ENCODE assay signal across 22 cellular contexts in genomic region chr1:182643699-182644098, GRCh38. TPM values are rescaled to one million over a fixed set of nuclear protein-coding genes. Genes with fewer than 3 reads are reported as not detected.
DNase-seq lines count a peak whose midpoint lies in the region; ATAC-seq, FAIRE-seq and TF ChIP-seq lines count a peak whose summit lies in the region.
"Had no signal": no experiment of that assay in that cellular context is flagged by ENCODE, and none has a peak within 500 bp of the region (broad histone marks: within the 10 kb centered on the region; RNA-seq: fewer than 3 reads in every experiment).

No MANE protein-coding gene starts in this region.

- no peak overlapping the region for H2BK12ac ChIP-seq in H1 (ENCODE audit: low read depth, low read length)

- H2BK15ac ChIP-seq in H1 (ENCODE audit: low read length): no peak overlapping the region

- H2BK20ac ChIP-seq in H1 (ENCODE audit: low read length): no peak overlapping the region

- no peaks in the 10 kb centered on the region for H3K36me3 ChIP-seq in MM.1S (replicated peaks; ENCODE audit: insufficient read depth, low read length)
- H3K36me3 ChIP-seq in H1 (ENCODE audit: control insufficient read depth in 2 of 4, insufficient read depth in 4 of 4, low read length in 3 of 4): no peaks in the 10 kb centered on the region

- no peak overlapping the region for H3K56ac ChIP-seq in H1 (replicated peaks; ENCODE audit: insufficient read length, low read depth, low read length)

- H3K9ac ChIP-seq in MM.1S (ENCODE audit: low read length): no peak overlapping the region
- no peak overlapping the region for H3K9ac ChIP-seq in H1 (replicated peaks in 1 of 4; ENCODE audit: extremely low read depth in 1 of 4, low read depth in 3 of 4, low read length in 3 of 4)

- peaks cover 16% of the 10 kb centered on the region for H3K27me3 Mint-ChIP-seq in activated naive CD8-positive, alpha-beta T cell treated with anti-CD3 and anti-CD28 coated beads, Interleukin-2, amount 10 ng/mL, durations not matched to agents 7 days and 5 days
- H3K27me3 Mint-ChIP-seq in activated naive CD8-positive, alpha-beta T cell treated with anti-CD3 and anti-CD28 coated beads for 36 hours: peaks cover 10% of the 10 kb centered on the region
- H3K27me3 Mint-ChIP-seq in activated T-helper 2 cell treated with anti-CD3 and anti-CD28 coated beads, Interferon-gamma antibody, Interleukin-2, Interleukin-4, amounts not matched to agents 10 μg/mL and 5 μg/mL and 100 μg/mL, durations not matched to agents 14 hours and 24 hours and 36 hours (ENCODE audit: low read depth): peaks cover 4% of the 10 kb centered on the region

- peak overlapping the region; percentile 4 for H3K4ac ChIP-seq in H1 (replicated peaks; ENCODE audit: insufficient read length, low read depth, low read length)

- no peaks in the 10 kb centered on the region for H3K79me2 ChIP-seq in MM.1S (ENCODE audit: low read length)
- no peaks in the 10 kb centered on the region for H3K79me2 ChIP-seq in H1 (ENCODE audit: control insufficient read depth in 1 of 2, insufficient read depth in 2 of 2, low read length in 2 of 2)

- no peak overlapping the region for H4K5ac ChIP-seq in H1 (ENCODE audit: insufficient read length, low read depth, low read length)

- no peak overlapping the region for H4K8ac ChIP-seq in H1 (ENCODE audit: extremely low read depth, insufficient read depth, low read length)

- no peak overlapping the region for H3K23ac ChIP-seq in H1 (ENCODE audit: insufficient read length)

- TF ChIP-seq RAD21 in H1 (IDR thresholded peaks at IDR 0.05 in 1 of 2, conservative IDR thresholded peaks at IDR 0.05 in 1 of 2; ENCODE audit: low read depth in 2 of 2, low read length in 2 of 2): no peak

- ATAC-seq in activated naive CD8-positive, alpha-beta T cell treated with anti-CD3 and anti-CD28 coated beads, Interleukin-2, amount 10 ng/mL, durations not matched to agents 7 days and 5 days (ENCODE audit: low read depth): no peak
- ATAC-seq in HG03460 (IDR thresholded peaks at IDR 0.05; ENCODE audit: unreplicated experiment): no peak
- ATAC-seq: left cardiac atrium, psoas muscle had no signal

- DNase-seq in activated naive CD8-positive, alpha-beta T cell treated with anti-CD3 and anti-CD28 coated beads, Interleukin-2, amount 10 ng/mL, durations not matched to agents 7 days and 5 days: no peak
- no peak for DNase-seq in activated naive CD8-positive, alpha-beta T cell treated with anti-CD3 and anti-CD28 coated beads for 36 hours
- DNase-seq in MM.1S: peak; percentile 5
- DNase-seq in H1 (ENCODE audit: low read depth in 1 of 2, low spot score in 2 of 2): no peak
- no peak for DNase-seq in inferior parietal cortex (ENCODE audit: extremely low spot score)
- no peak for DNase-seq in activated T-helper 2 cell treated with anti-CD3 and anti-CD28 coated beads, Interferon-gamma antibody, Interleukin-2, Interleukin-4, amounts not matched to agents 10 μg/mL and 5 μg/mL and 100 μg/mL, durations not matched to agents 14 hours and 24 hours and 36 hours (ENCODE audit: low spot score)
- DNase-seq: activated CD8-positive, alpha-beta memory T cell treated with anti-CD3 and anti-CD28 coated beads, Interleukin-2, amount 50 U/mL, for 4 hours; activated gamma-delta T cell; AML-193; left cardiac atrium; NCI-H187; NCI-H82; nephron progenitor cell; psoas muscle; stimulated activated CD4-positive, alpha-beta T cell treated with anti-CD3 and anti-CD28 coated beads, Interleukin-4, amount 100 ng/mL, for 1 hour had no signal

- H2AFZ ChIP-seq in MM.1S (ENCODE audit: low read length): no peak overlapping the region
- no peak overlapping the region for H2AFZ ChIP-seq in H1 (ENCODE audit: low read length)

- H3K14ac ChIP-seq in H1 (ENCODE audit: insufficient read length): no peak overlapping the region

- peak overlapping the region; percentile 14 for H4K91ac ChIP-seq in H1 (replicated peaks; ENCODE audit: insufficient read length, low read length)

- no peak overlapping the region for H2BK120ac ChIP-seq in H1 (replicated peaks; ENCODE audit: low read depth, low read length)

- no peak overlapping the region for H3K27ac ChIP-seq in MM.1S (ENCODE audit: low read length)
- no peak overlapping the region for H3K27ac ChIP-seq in H1 (ENCODE audit: low read depth, low read length)
- H3K27ac ChIP-seq: psoas muscle, skin epidermis had no signal

- POLR2A ChIA-PET in activated naive CD8-positive, alpha-beta T cell treated with anti-CD3 and anti-CD28 coated beads, Interleukin-2, amount 10 ng/mL, durations not matched to agents 7 days and 5 days (lab: Charles Lee): no interaction called here
- POLR2A ChIA-PET in H1 (lab: Charles Lee; ENCODE audit: partially characterized antibody): interaction anchor here (2.1 kb wide), 1 partner anchor 27 kb away, joined by 4 read pairs; no protein-coding TSS in a partner anchor

- H3F3A ChIP-seq in MM.1S (ENCODE audit: insufficient read depth, low read length): no peaks in the 10 kb centered on the region

- intact Hi-C loops in activated T-helper 2 cell treated with anti-CD3 and anti-CD28 coated beads, Interferon-gamma antibody, Interleukin-2, Interleukin-4, amounts not matched to agents 10 μg/mL and 5 μg/mL and 100 μg/mL, durations not matched to agents 14 hours and 24 hours and 36 hours (cut with micrococcal nuclease): no loop called here

- H3K27ac Mint-ChIP-seq in activated naive CD8-positive, alpha-beta T cell treated with anti-CD3 and anti-CD28 coated beads, Interleukin-2, amount 10 ng/mL, durations not matched to agents 7 days and 5 days: peak overlapping the region; percentile 37
- no peak overlapping the region for H3K27ac Mint-ChIP-seq in activated naive CD8-positive, alpha-beta T cell treated with anti-CD3 and anti-CD28 coated beads for 36 hours
- no peak overlapping the region for H3K27ac Mint-ChIP-seq in activated T-helper 2 cell treated with anti-CD3 and anti-CD28 coated beads, Interferon-gamma antibody, Interleukin-2, Interleukin-4, amounts not matched to agents 10 μg/mL and 5 μg/mL and 100 μg/mL, durations not matched to agents 14 hours and 24 hours and 36 hours
- H3K27ac Mint-ChIP-seq: nephron progenitor cell had no signal

- WGBS in H1 (ENCODE audit: extremely low coverage in 1 of 2, insufficient coverage in 1 of 2, insufficient read length in 1 of 2, insufficient replicate concordance in 2 of 2, low coverage in 1 of 2, low lambda C conversion rate in 2 of 2, missing lambda C conversion rate in 1 of 2), 2 experiments: 92% methylated on average over 3 of the region's 3 CpGs; no CpG with 5 or more reads in 1 of the 2 experiments

- no peaks in the 10 kb centered on the region for H3K9me3 ChIP-seq in MM.1S (replicated peaks; ENCODE audit: insufficient read depth, low read length)
- H3K9me3 ChIP-seq in H1 (ENCODE audit: insufficient read depth in 2 of 2, low read depth in 1 of 2, low read length in 1 of 2): no peaks in the 10 kb centered on the region
- H3K9me3 ChIP-seq: psoas muscle had no signal

- no peaks in the 10 kb centered on the region for H3K4me1 ChIP-seq in MM.1S (ENCODE audit: low read length)
- no peaks in the 10 kb centered on the region for H3K4me1 ChIP-seq in H1 (replicated peaks in 1 of 4; ENCODE audit: control insufficient read depth in 3 of 4, insufficient read depth in 4 of 4, low read length in 3 of 4)
- H3K4me1 ChIP-seq: psoas muscle had no signal

- H3K4me3 ChIP-seq in MM.1S (ENCODE audit: low read length) (no peak overlapping the region), H1 (ENCODE audit: extremely low read depth in 1 of 4, insufficient read depth in 2 of 4, low read depth in 3 of 4, low read length in 4 of 4) (no peak overlapping the region)
- H3K4me3 ChIP-seq: psoas muscle, skin epidermis had no signal

- H3K4me2 ChIP-seq in MM.1S (ENCODE audit: low read depth, low read length) (no peak overlapping the region), H1 (ENCODE audit: insufficient read depth in 1 of 2, low read depth in 2 of 2, low read length in 2 of 2) (no peak overlapping the region)

- CTCF ChIA-PET in H1 (lab: Charles Lee; ENCODE audit: partially characterized antibody): interaction anchor here (1.2 to 2.9 kb wide), 4 partner anchors 8 to 48 kb away, joined by 3 to 9 read pairs (median 3); no protein-coding TSS in a partner anchor

- FAIRE-seq in H1 (lab: Jason Lieb, UNC): no peak
- FAIRE-seq: colon, D721Med, endometrium had no signal

- no peaks in the 10 kb centered on the region for H3K23me2 ChIP-seq in H1 (ENCODE audit: low read depth, low read length)

- H3K79me1 ChIP-seq in H1 (ENCODE audit: low read depth, low read length): no peaks in the 10 kb centered on the region; the same call in 1 of the 2 replicates

- no peaks in the 10 kb centered on the region for H4K20me1 ChIP-seq in MM.1S (ENCODE audit: insufficient read depth, low read length)
- no peaks in the 10 kb centered on the region for H4K20me1 ChIP-seq in H1 (replicated peaks in 1 of 2; ENCODE audit: control insufficient read depth in 1 of 2, insufficient read depth in 2 of 2, low read length in 2 of 2)

- H3K9me2 ChIP-seq in MM.1S (replicated peaks; ENCODE audit: insufficient read depth, low read length): no peaks in the 10 kb centered on the region

- H2AK5ac ChIP-seq in H1 (ENCODE audit: low read depth, low read length): no peak overlapping the region

- no peak for TF ChIP-seq EP300 in H1 (IDR thresholded peaks at IDR 0.05; ENCODE audit: borderline replicate concordance in 1 of 2, low read depth in 2 of 2, low read length in 2 of 2)

- H3K27me3 ChIP-seq in MM.1S (replicated peaks; ENCODE audit: insufficient read depth, low read length): no peaks in the 10 kb centered on the region
- no peaks in the 10 kb centered on the region; a peak in 1 of 7 replicates for H3K27me3 ChIP-seq in H1 (replicated peaks in 1 of 4; ENCODE audit: control insufficient read depth in 3 of 4, extremely low read depth in 1 of 4, insufficient read depth in 3 of 4, low read length in 3 of 4)

- no peaks in the 10 kb centered on the region for H3K4me1 Mint-ChIP-seq in activated naive CD8-positive, alpha-beta T cell treated with anti-CD3 and anti-CD28 coated beads, Interleukin-2, amount 10 ng/mL, durations not matched to agents 7 days and 5 days
- no peaks in the 10 kb centered on the region for H3K4me1 Mint-ChIP-seq in activated naive CD8-positive, alpha-beta T cell treated with anti-CD3 and anti-CD28 coated beads for 36 hours
- no peaks in the 10 kb centered on the region for H3K4me1 Mint-ChIP-seq in activated T-helper 2 cell treated with anti-CD3 and anti-CD28 coated beads, Interferon-gamma antibody, Interleukin-2, Interleukin-4, amounts not matched to agents 10 μg/mL and 5 μg/mL and 100 μg/mL, durations not matched to agents 14 hours and 24 hours and 36 hours (ENCODE audit: low read depth)

- H3K9me3 Mint-ChIP-seq in activated naive CD8-positive, alpha-beta T cell treated with anti-CD3 and anti-CD28 coated beads, Interleukin-2, amount 10 ng/mL, durations not matched to agents 7 days and 5 days: no peaks in the 10 kb centered on the region
- no peaks in the 10 kb centered on the region for H3K9me3 Mint-ChIP-seq in activated naive CD8-positive, alpha-beta T cell treated with anti-CD3 and anti-CD28 coated beads for 36 hours
- no peaks in the 10 kb centered on the region for H3K9me3 Mint-ChIP-seq in activated T-helper 2 cell treated with anti-CD3 and anti-CD28 coated beads, Interferon-gamma antibody, Interleukin-2, Interleukin-4, amounts not matched to agents 10 μg/mL and 5 μg/mL and 100 μg/mL, durations not matched to agents 14 hours and 24 hours and 36 hours
- H3K9me3 Mint-ChIP-seq: nephron progenitor cell had no signal

- TF ChIP-seq CTCF in MM.1S (IDR thresholded peaks at IDR 0.05; ENCODE audit: low read length): no peak
- TF ChIP-seq CTCF in H1 (IDR thresholded peaks at IDR 0.05; ENCODE audit: control extremely low read depth in 1 of 3, insufficient read depth in 1 of 3, low read depth in 1 of 3, low read length in 3 of 3): no peak

- peak overlapping the region; percentile 28; the same call in 1 of the 2 replicates for H3K18ac ChIP-seq in H1 (ENCODE audit: extremely low read depth, low read length)

- H3K36me3 Mint-ChIP-seq in activated naive CD8-positive, alpha-beta T cell treated with anti-CD3 and anti-CD28 coated beads, Interleukin-2, amount 10 ng/mL, durations not matched to agents 7 days and 5 days: peaks cover 1% of the 10 kb centered on the region
- no peaks in the 10 kb centered on the region for H3K36me3 Mint-ChIP-seq in activated naive CD8-positive, alpha-beta T cell treated with anti-CD3 and anti-CD28 coated beads for 36 hours
- no peaks in the 10 kb centered on the region for H3K36me3 Mint-ChIP-seq in activated T-helper 2 cell treated with anti-CD3 and anti-CD28 coated beads, Interferon-gamma antibody, Interleukin-2, Interleukin-4, amounts not matched to agents 10 μg/mL and 5 μg/mL and 100 μg/mL, durations not matched to agents 14 hours and 24 hours and 36 hours (ENCODE audit: low read depth)

- H2BK5ac ChIP-seq in H1 (ENCODE audit: low read depth, low read length): peak overlapping the region; percentile 21; the same call in 1 of the 2 replicates

- no peak for TF ChIP-seq POLR2A in H1 (IDR thresholded peaks at IDR 0.05; ENCODE audit: control extremely low read depth in 1 of 2, low read depth in 2 of 2, low read length in 2 of 2)

- no peak overlapping the region for H3K4me3 Mint-ChIP-seq in activated naive CD8-positive, alpha-beta T cell treated with anti-CD3 and anti-CD28 coated beads, Interleukin-2, amount 10 ng/mL, durations not matched to agents 7 days and 5 days
- no peak overlapping the region for H3K4me3 Mint-ChIP-seq in activated naive CD8-positive, alpha-beta T cell treated with anti-CD3 and anti-CD28 coated beads for 36 hours
- H3K4me3 Mint-ChIP-seq in activated T-helper 2 cell treated with anti-CD3 and anti-CD28 coated beads, Interferon-gamma antibody, Interleukin-2, Interleukin-4, amounts not matched to agents 10 μg/mL and 5 μg/mL and 100 μg/mL, durations not matched to agents 14 hours and 24 hours and 36 hours (ENCODE audit: low read depth): no peak overlapping the region
- H3K4me3 Mint-ChIP-seq: nephron progenitor cell had no signal

RNA-seq across cellular contexts. Expression of gene RGS16, which starts 39.5 kb away (rescaled TPM):
- 1 to 10 TPM; 1.4 TPM for total RNA-seq in activated naive CD8-positive, alpha-beta T cell treated with anti-CD3 and anti-CD28 coated beads, Interleukin-2, amount 10 ng/mL, durations not matched to agents 7 days and 5 days
- total RNA-seq in activated naive CD8-positive, alpha-beta T cell treated with anti-CD3 and anti-CD28 coated beads for 36 hours: 10 to 100 TPM; 68.1 to 70.7 TPM
- 8.1 and 9.8 TPM in 2 replicates for total RNA-seq in H1 (2021; fragmentation: NEBNext Ultra II Directional; extraction: Animal tissue kit (Norgen Biotek cat#: 25700))
- polyA plus RNA-seq in H1 (2011; rRNA removed): 5.7 and 7.7 TPM in 2 replicates
- polyA plus RNA-seq in H1 (2011; cell fraction: cytosol; rRNA removed): 8.6 TPM
- polyA plus RNA-seq in H1 (2011; cell fraction: nucleus; rRNA removed): 9.3 TPM
- 7.5 to 8.3 TPM (median 8.1 TPM) in 4 replicates for polyA plus RNA-seq in H1 (2012, experiment 1 of 2)
- polyA plus RNA-seq in H1 (2012, experiment 2 of 2): 8.6 TPM
- 5.7 TPM for polyA plus RNA-seq in H1 (2013, experiment 1 of 2)
- 5.4 TPM for polyA plus RNA-seq in H1 (2013, experiment 2 of 2)
- 4.1 and 5.1 TPM in 2 replicates for polyA minus RNA-seq in H1 (2011; rRNA and poly(A)+ RNA removed)
- polyA minus RNA-seq in H1 (2011; cell fraction: cytosol; rRNA and poly(A)+ RNA removed): 5.7 TPM
- 6.7 TPM for polyA minus RNA-seq in H1 (2011; cell fraction: nucleus; rRNA and poly(A)+ RNA removed)
- 50.2 and 50.5 TPM in 2 replicates for total RNA-seq in activated T-helper 2 cell treated with anti-CD3 and anti-CD28 coated beads, Interferon-gamma antibody, Interleukin-2, Interleukin-4, amounts not matched to agents 10 μg/mL and 5 μg/mL and 100 μg/mL, durations not matched to agents 14 hours and 24 hours and 36 hours

RNA-seq across cellular contexts. Expression of gene RGS8, which starts 40.7 kb away (rescaled TPM):
- not detected for total RNA-seq in activated naive CD8-positive, alpha-beta T cell treated with anti-CD3 and anti-CD28 coated beads, Interleukin-2, amount 10 ng/mL, durations not matched to agents 7 days and 5 days
- not detected for total RNA-seq in activated naive CD8-positive, alpha-beta T cell treated with anti-CD3 and anti-CD28 coated beads for 36 hours
- total RNA-seq in H1 (2021; fragmentation: NEBNext Ultra II Directional; extraction: Animal tissue kit (Norgen Biotek cat#: 25700)): 0.13 and 0.29 TPM in 2 replicates
- polyA plus RNA-seq in H1 (2011; rRNA removed): 0.16 and 0.23 TPM in 2 replicates
- 0.18 TPM for polyA plus RNA-seq in H1 (2011; cell fraction: cytosol; rRNA removed)
- polyA plus RNA-seq in H1 (2011; cell fraction: nucleus; rRNA removed): 0.11 TPM
- 0.10 to 0.42 TPM (median 0.17 TPM) in 4 replicates for polyA plus RNA-seq in H1 (2012, experiment 1 of 2)
- 0.04 TPM for polyA plus RNA-seq in H1 (2012, experiment 2 of 2)
- 0.06 TPM for polyA plus RNA-seq in H1 (2013, experiment 1 of 2)
- 0.04 TPM for polyA plus RNA-seq in H1 (2013, experiment 2 of 2)
- polyA minus RNA-seq in H1 (2011; rRNA and poly(A)+ RNA removed): 0.79 and 0.88 TPM in 2 replicates
- polyA minus RNA-seq in H1 (2011; cell fraction: cytosol; rRNA and poly(A)+ RNA removed): 0.37 TPM
- polyA minus RNA-seq in H1 (2011; cell fraction: nucleus; rRNA and poly(A)+ RNA removed): 0.60 TPM
- total RNA-seq in activated T-helper 2 cell treated with anti-CD3 and anti-CD28 coated beads, Interferon-gamma antibody, Interleukin-2, Interleukin-4, amounts not matched to agents 10 μg/mL and 5 μg/mL and 100 μg/mL, durations not matched to agents 14 hours and 24 hours and 36 hours: not detected in 2 replicates
- total RNA-seq: psoas muscle; SK-MEL-5; T-helper 2 cell treated with Interferon-gamma antibody and Interleukin-4, amounts not matched to agents 100 ng/mL and 5 ng/mL, for 36 hours had no signal

RNA-seq across cellular contexts. Expression of gene RNASEL, which starts 54.6 kb away (rescaled TPM):
- total RNA-seq in activated naive CD8-positive, alpha-beta T cell treated with anti-CD3 and anti-CD28 coated beads, Interleukin-2, amount 10 ng/mL, durations not matched to agents 7 days and 5 days: 10 to 100 TPM; 11.4 to 13.2 TPM
- 1 to 10 TPM; 4.1 to 4.3 TPM for total RNA-seq in activated naive CD8-positive, alpha-beta T cell treated with anti-CD3 and anti-CD28 coated beads for 36 hours
- total RNA-seq in H1 (2021; fragmentation: NEBNext Ultra II Directional; extraction: Animal tissue kit (Norgen Biotek cat#: 25700)): 0.57 and 0.78 TPM in 2 replicates
- 0.27 and 0.39 TPM in 2 replicates for polyA plus RNA-seq in H1 (2011; rRNA removed)
- polyA plus RNA-seq in H1 (2011; cell fraction: cytosol; rRNA removed): 0.56 TPM
- polyA plus RNA-seq in H1 (2011; cell fraction: nucleus; rRNA removed): 0.43 TPM
- polyA plus RNA-seq in H1 (2012, experiment 1 of 2): 0.42 to 0.69 TPM (median 0.55 TPM) in 4 replicates
- 0.08 TPM for polyA plus RNA-seq in H1 (2012, experiment 2 of 2)
- polyA plus RNA-seq in H1 (2013, experiment 1 of 2): 0.28 TPM
- polyA plus RNA-seq in H1 (2013, experiment 2 of 2): 0.29 TPM
- 0.63 and 0.73 TPM in 2 replicates for polyA minus RNA-seq in H1 (2011; rRNA and poly(A)+ RNA removed)
- 0.51 TPM for polyA minus RNA-seq in H1 (2011; cell fraction: cytosol; rRNA and poly(A)+ RNA removed)
- polyA minus RNA-seq in H1 (2011; cell fraction: nucleus; rRNA and poly(A)+ RNA removed): 0.60 TPM
- 3.6 and 4.8 TPM in 2 replicates for total RNA-seq in activated T-helper 2 cell treated with anti-CD3 and anti-CD28 coated beads, Interferon-gamma antibody, Interleukin-2, Interleukin-4, amounts not matched to agents 10 μg/mL and 5 μg/mL and 100 μg/mL, durations not matched to agents 14 hours and 24 hours and 36 hours
